Comparison of ENCODE assay signal across 1 cellular context in genomic region chr18:45724591-45724990, GRCh38.
TF ChIP-seq lines count a peak whose summit lies in the region.

No MANE protein-coding gene starts in this region.

TF ChIP-seq in IMR-90, 13 proteins besides CTCF, POLR2A, EP300 and RAD21 (continued from another document):
- TF ChIP-seq CHD1 (IDR thresholded peaks at IDR 0.05; ENCODE audit: low read depth, low read length) = no peak
